15 cellular contexts compared by ENCODE assay signal in the genomic region with DNA sequence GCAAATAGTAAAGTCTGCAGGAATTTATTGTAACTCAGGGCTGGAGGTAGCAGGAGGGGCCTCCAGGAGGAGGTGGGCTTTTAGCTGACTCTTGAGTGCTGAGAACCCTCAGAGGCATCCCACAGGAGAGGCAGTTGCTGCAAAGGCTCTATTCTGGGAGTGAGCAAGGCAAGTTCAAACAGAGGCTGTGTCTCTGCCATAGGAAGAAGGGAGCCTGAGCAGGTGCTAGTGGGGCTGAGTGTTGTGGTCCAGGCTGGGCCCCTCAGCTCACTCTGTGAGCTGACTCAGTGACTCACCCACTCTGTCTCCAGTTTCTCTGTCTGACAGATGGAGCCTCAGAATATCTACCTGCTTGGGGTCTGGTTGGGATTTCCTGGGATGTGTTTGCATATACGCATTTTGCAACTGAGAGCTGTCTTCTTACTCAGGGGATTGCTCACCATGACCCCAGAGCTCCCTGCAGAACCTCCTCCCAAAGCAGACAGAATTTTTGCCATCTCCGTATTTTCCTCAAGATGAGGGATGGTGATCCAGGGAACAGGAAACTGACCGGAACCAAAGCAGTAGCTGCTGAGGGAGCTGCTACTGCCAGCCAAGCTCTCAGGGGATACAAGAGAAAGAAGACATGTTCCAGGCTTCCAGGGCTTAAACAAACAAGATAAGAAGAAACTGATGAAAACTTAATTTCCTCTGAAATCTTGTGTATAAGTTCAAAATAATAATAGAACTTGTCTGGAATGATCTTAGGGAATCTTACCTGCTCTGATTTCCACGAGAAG. TPM values are rescaled to one million over a fixed set of nuclear protein-coding genes. Genes with fewer than 3 reads are reported as not detected.
"Had no signal": no experiment of that assay in that cellular context is flagged by ENCODE, and none has a peak within 500 bp of the region (broad histone marks: within the 10 kb centered on the region; RNA-seq: fewer than 3 reads in every experiment).

No MANE protein-coding gene starts in this region.

- H3K27ac ChIP-seq: body of pancreas, ovary, skin epidermis had no signal

- DNase-seq: activated CD4-positive, alpha-beta T cell treated with anti-CD3 and anti-CD28 coated beads, Interleukin-2, amount 50 U/mL, for 4 hours; activated naive CD4-positive, alpha-beta T cell treated with anti-CD3 and anti-CD28 coated beads, Interleukin-2, amount 50 U/mL, for 16 hours; activated T-cell treated with anti-CD3 and anti-CD28 coated beads, Interleukin-2, amount 50 U/mL, for 1 hour; amniotic stem cell; body of pancreas; cerebellar nuclear complex; dermis blood vessel endothelial cell; endodermal cell; erythroblast; ovary; T-helper 17 cell had no signal

- H3K36me3 ChIP-seq: ovary had no signal

- H3K4me3 ChIP-seq: body of pancreas, ovary, skin epidermis had no signal

- H3K36me3 Mint-ChIP-seq: memory B cell had no signal

- H3K4me3 Mint-ChIP-seq: endodermal cell, memory B cell, T-helper 17 cell had no signal

- ATAC-seq: activated CD4-positive, CD25-positive, alpha-beta regulatory T cell treated with anti-CD3 and anti-CD28 coated beads, Interleukin-2, amount 50 U/mL, for 24 hours; body of pancreas; T-helper 17 cell had no signal

- H3K9me3 ChIP-seq: body of pancreas, ovary had no signal

- H3K4me1 ChIP-seq: body of pancreas had no signal

- H3K9me3 Mint-ChIP-seq: endodermal cell had no signal

- H3K27me3 ChIP-seq: body of pancreas, ovary had no signal

- H3K27ac Mint-ChIP-seq: endodermal cell, memory B cell, T-helper 17 cell had no signal

RNA-seq across cellular contexts. Expression of a gene that starts 13.6 kb away (rescaled TPM):
- total RNA-seq: endodermal cell, T-helper 17 cell had no signal
- polyA plus RNA-seq: neural cell had no signal
